ENCODE assay signal across 17 cellular contexts in the genomic region with DNA sequence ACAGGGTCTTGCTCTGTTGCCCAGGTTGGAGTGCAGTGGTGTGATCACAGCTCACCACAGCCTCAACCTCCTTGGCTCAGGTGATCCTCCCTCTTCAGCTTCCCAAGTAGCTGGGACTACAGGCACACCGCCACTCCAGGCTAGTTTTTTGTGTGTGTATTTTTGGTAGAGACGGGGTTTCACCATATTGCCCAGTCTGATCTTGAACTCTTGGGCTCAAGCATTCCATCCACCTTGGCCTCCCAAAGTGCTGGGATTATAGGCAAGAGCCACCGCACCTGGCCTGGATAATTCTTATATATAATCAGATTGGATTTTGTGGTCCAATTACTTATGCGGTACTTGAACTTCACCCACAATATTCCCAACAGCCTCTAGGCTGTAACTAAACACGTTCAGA. TPM values are rescaled to one million over a fixed set of nuclear protein-coding genes. Genes with fewer than 3 reads are reported as not detected.
DNase-seq lines count a peak whose midpoint lies in the region; ATAC-seq, FAIRE-seq and TF ChIP-seq lines count a peak whose summit lies in the region.
"Had no signal": no experiment of that assay in that cellular context is flagged by ENCODE, and none has a peak within 500 bp of the region (broad histone marks: within the 10 kb centered on the region; RNA-seq: fewer than 3 reads in every experiment).

No MANE protein-coding gene starts in this region.

- no peaks in the 10 kb centered on the region for H4K20me1 ChIP-seq in OCI-LY1 (ENCODE audit: insufficient read depth, low read length)

- H3K4me1 Mint-ChIP-seq in activated T-cell treated with anti-CD3 and anti-CD28 coated beads, Interleukin-2, amount 50 U/mL, for 72 hours (ENCODE audit: low read depth), result peaks cover 46% of the 10 kb centered on the region
- H3K4me1 Mint-ChIP-seq in type B pancreatic cell (ENCODE audit: unreplicated experiment) (no peaks in the 10 kb centered on the region), HFFc6 (ENCODE audit: low read depth) (peaks cover 7% of the 10 kb centered on the region)

- TF ChIP-seq CTCF in OCI-LY1 (IDR thresholded peaks at IDR 0.05; ENCODE audit: low read length) (no peak), type B pancreatic cell (conservative IDR thresholded peaks at IDR 0.05) (no peak), HFFc6 (IDR thresholded peaks at IDR 0.05) (no peak), D721Med (IDR thresholded peaks at IDR 0.05; ENCODE audit: insufficient read depth, missing control alignments) (no peak), WERI-Rb-1 (IDR thresholded peaks at IDR 0.05; ENCODE audit: low read depth, low read length) (no peak)

- H3K4me3 ChIP-seq in OCI-LY1 (ENCODE audit: low read depth, low read length, poor library complexity, severe bottlenecking) (no peak overlapping the region), WERI-Rb-1 (ENCODE audit: low read depth, low read length) (no peak overlapping the region)
- H3K4me3 ChIP-seq: HAP-1 had no signal

- H3K4me2 ChIP-seq in OCI-LY1 (ENCODE audit: low read length), result no peak overlapping the region

- H3K9me3 ChIP-seq in OCI-LY1 (ENCODE audit: low read length) (no peaks in the 10 kb centered on the region), WERI-Rb-1 (ENCODE audit: severe bottlenecking) (no peaks in the 10 kb centered on the region)
- H3K9me3 ChIP-seq: HAP-1 had no signal

- H3K4me3 Mint-ChIP-seq in activated T-cell treated with anti-CD3 and anti-CD28 coated beads, Interleukin-2, amount 50 U/mL, for 72 hours, result no peak overlapping the region
- H3K4me3 Mint-ChIP-seq in type B pancreatic cell (no peak overlapping the region), HFFc6 (no peak overlapping the region)

- no peak for DNase-seq in activated T-cell treated with anti-CD3 and anti-CD28 coated beads, Interleukin-2, amount 50 U/mL, for 72 hours
- DNase-seq in activated T-cell treated with anti-CD3 and anti-CD28 coated beads for 4 hours, result no peak
- peak; percentile 11 for DNase-seq in left lobe of liver (ENCODE audit: low spot score)
- DNase-seq in type B pancreatic cell (ENCODE audit: extremely low spot score, unreplicated experiment), result peak; percentile 7
- DNase-seq in HFFc6, result no peak
- no peak for DNase-seq in D721Med (ENCODE audit: insufficient read length, low spot score)
- no peak for DNase-seq in WERI-Rb-1
- DNase-seq: DMS79 treated with DMSO at 0.1 percent for 48 hours, NCI-H1436, NCI-H2081, NCI-H2227 treated with DMSO at 0.1 percent for 48 hours, NCI-H524 treated with DMSO at 0.1 percent for 48 hours had no signal

- H3K9me3 Mint-ChIP-seq in activated T-cell treated with anti-CD3 and anti-CD28 coated beads, Interleukin-2, amount 50 U/mL, for 72 hours, result no peaks in the 10 kb centered on the region
- no peaks in the 10 kb centered on the region for H3K9me3 Mint-ChIP-seq in type B pancreatic cell
- no peaks in the 10 kb centered on the region for H3K9me3 Mint-ChIP-seq in HFFc6

- H3K9me2 ChIP-seq in OCI-LY1 (ENCODE audit: low read depth, low read length), result no peaks in the 10 kb centered on the region

- H3K79me2 ChIP-seq in OCI-LY1 (ENCODE audit: insufficient read depth, low read length), result peaks cover 19% of the 10 kb centered on the region

- peak overlapping the region; percentile 7 for H3K27ac Mint-ChIP-seq in activated T-cell treated with anti-CD3 and anti-CD28 coated beads, Interleukin-2, amount 50 U/mL, for 72 hours
- H3K27ac Mint-ChIP-seq in type B pancreatic cell, result no peak overlapping the region
- H3K27ac Mint-ChIP-seq in HFFc6, result no peak overlapping the region

- H3K27ac ChIP-seq in OCI-LY1 (ENCODE audit: low read depth, low read length, poor library complexity, severe bottlenecking), result peak overlapping the region; percentile 20
- no peak overlapping the region for H3K27ac ChIP-seq in WERI-Rb-1
- H3K27ac ChIP-seq: C4-2B, RWPE1 had no signal

- no peak for ATAC-seq in activated T-cell treated with anti-CD3 and anti-CD28 coated beads, Interleukin-2, amount 50 U/mL, for 72 hours (replicated peaks in 1 of 2)
- no peak for ATAC-seq in left lobe of liver

- no peaks in the 10 kb centered on the region for H3K27me3 Mint-ChIP-seq in activated T-cell treated with anti-CD3 and anti-CD28 coated beads, Interleukin-2, amount 50 U/mL, for 72 hours (ENCODE audit: low read depth)
- H3K27me3 Mint-ChIP-seq in type B pancreatic cell (no peaks in the 10 kb centered on the region), HFFc6 (ENCODE audit: insufficient read depth) (peaks cover 3% of the 10 kb centered on the region)

- H3K9ac ChIP-seq in OCI-LY1 (ENCODE audit: low read length), result no peak overlapping the region

- peaks cover 70% of the 10 kb centered on the region for H3K36me3 ChIP-seq in OCI-LY1 (ENCODE audit: insufficient read depth, low read length)
- no peaks in the 10 kb centered on the region for H3K36me3 ChIP-seq in WERI-Rb-1
- H3K36me3 ChIP-seq: HAP-1 had no signal

- H3K27me3 ChIP-seq in OCI-LY1 (ENCODE audit: insufficient read depth, low read length), result no peaks in the 10 kb centered on the region
- no peaks in the 10 kb centered on the region for H3K27me3 ChIP-seq in WERI-Rb-1 (ENCODE audit: insufficient read depth, low read depth, severe bottlenecking)

- no peak for FAIRE-seq in D721Med (lab: Jason Lieb, UNC)
- FAIRE-seq: GM12891 had no signal

- H3K4me1 ChIP-seq in OCI-LY1 (ENCODE audit: insufficient read depth, low read length, severe bottlenecking), result peaks cover 51% of the 10 kb centered on the region
- H3K4me1 ChIP-seq: HAP-1 had no signal

- peaks cover 2 to 5% of the 10 kb centered on the region in 2 donors for H3K36me3 Mint-ChIP-seq in activated T-cell treated with anti-CD3 and anti-CD28 coated beads, Interleukin-2, amount 50 U/mL, for 72 hours (ENCODE audit: insufficient read depth in 2 of 2)
- no peaks in the 10 kb centered on the region for H3K36me3 Mint-ChIP-seq in type B pancreatic cell
- H3K36me3 Mint-ChIP-seq in HFFc6 (ENCODE audit: low read depth), result no peaks in the 10 kb centered on the region

- H2AFZ ChIP-seq in OCI-LY1 (ENCODE audit: low read length), result no peak overlapping the region

- no peaks in the 10 kb centered on the region for H3F3A ChIP-seq in OCI-LY1 (ENCODE audit: insufficient read depth, low read length)

RNA-seq across cellular contexts. Expression of a gene that starts 19.8 kb away (rescaled TPM):
- total RNA-seq in activated T-cell treated with anti-CD3 and anti-CD28 coated beads, Interleukin-2, amount 50 U/mL, for 72 hours, result 10 to 100 TPM; 44.8 to 53.1 TPM
- 29.2 TPM for total RNA-seq in left lobe of liver
- 11.2 and 24.3 TPM in 2 replicates for total RNA-seq in type B pancreatic cell (ENCODE audit: low replicate concordance)
- 1 to 10 TPM in 1 of 6 experiments, under 1 TPM in 5; 0.43 to 1.1 (median 0.71) TPM for total RNA-seq in HFFc6 (2021; fragmentation: NEBNext Ultra II Directional; extraction: Animal tissue kit (Norgen Biotek cat#: 25700))

RNA-seq across cellular contexts. Expression of a gene that starts 46.5 kb away (rescaled TPM):
- 100 to 1,000 TPM; 127 to 171 TPM for total RNA-seq in activated T-cell treated with anti-CD3 and anti-CD28 coated beads, Interleukin-2, amount 50 U/mL, for 72 hours
- total RNA-seq in left lobe of liver (232 TPM), type B pancreatic cell (ENCODE audit: low replicate concordance) (42.8 and 200 TPM in 2 replicates)
- 100 to 1,000 TPM; 507 to 578 (median 546) TPM for total RNA-seq in HFFc6 (2021; fragmentation: NEBNext Ultra II Directional; extraction: Animal tissue kit (Norgen Biotek cat#: 25700))

RNA-seq across cellular contexts. Expression of a gene that starts 48.9 kb away (rescaled TPM):
- 10 to 100 TPM; 19.4 to 28.2 TPM for total RNA-seq in activated T-cell treated with anti-CD3 and anti-CD28 coated beads, Interleukin-2, amount 50 U/mL, for 72 hours
- total RNA-seq in left lobe of liver (13.2 TPM), type B pancreatic cell (ENCODE audit: low replicate concordance) (38.1 and 51.3 TPM in 2 replicates)
- total RNA-seq in HFFc6 (2021; fragmentation: NEBNext Ultra II Directional; extraction: Animal tissue kit (Norgen Biotek cat#: 25700)), result 10 to 100 TPM; 26.0 to 34.8 (median 28.5) TPM

Comparison
In these comparisons a context has a peak if more than half of its experiments do, and no peak if none do; other contexts are left out.
1. DNase-seq: peak in left lobe of liver (single experiment) and type B pancreatic cell (single experiment); none in activated T-cell treated with anti-CD3 and anti-CD28 coated beads, Interleukin-2, amount 50 U/mL, for 72 hours (0 of 2), activated T-cell treated with anti-CD3 and anti-CD28 coated beads for 4 hours (single experiment), HFFc6 (single experiment), D721Med (single experiment) and WERI-Rb-1 (single experiment).